19 cellular contexts compared by ENCODE assay signal in genomic region chr9:116525611-116526010, GRCh38.
DNase-seq lines count a peak whose midpoint lies in the region; ATAC-seq, FAIRE-seq and TF ChIP-seq lines count a peak whose summit lies in the region.
"Had no signal": no experiment of that assay in that cellular context is flagged by ENCODE, and none has a peak within 500 bp of the region (broad histone marks: within the 10 kb centered on the region; RNA-seq: fewer than 3 reads in every experiment).

No MANE protein-coding gene starts in this region.

- DNase-seq in hepatocyte (ENCODE audit: low spot score) (no peak), HepG2 (ENCODE audit: low spot score) (peak; percentile 25), NCI-H2107 treated with DMSO at 0.1 percent for 48 hours (lab: John Stamatoyannopoulos, UW; ENCODE audit: unreplicated experiment) (no peak), ascending aorta (ENCODE audit: low spot score in 2 of 2) (no peak)
- DNase-seq: 8988T; AML-193; Calu3; CD4-positive, alpha-beta T cell; CD8-positive, alpha-beta T cell; DMS79 treated with DMSO at 0.1 percent for 48 hours; GF-D8 had no signal

- ATAC-seq in HepG2 (peak; percentile 75), HG03460 (IDR thresholded peaks at IDR 0.05; ENCODE audit: unreplicated experiment) (no peak)
- ATAC-seq: CD8-positive, alpha-beta T cell had no signal

- H3K36me3 ChIP-seq in hepatocyte (replicated peaks; ENCODE audit: insufficient read depth, low read depth) (no peaks in the 10 kb centered on the region), HepG2 (replicated peaks in 1 of 2; ENCODE audit: control insufficient read depth in 1 of 2, insufficient read depth in 2 of 2, low read length in 2 of 2) (no peaks in the 10 kb centered on the region), ascending aorta (no peaks in the 10 kb centered on the region)
- H3K36me3 ChIP-seq: BLaER1 treated with 17β-estradiol and CSF1 and Interleukin-3, amounts not matched to agents 10 nM and 100 nM had no signal

- in situ Hi-C loops in HepG2 (cut with HindIII; ENCODE audit: extremely low pct_ligation_motif_present, low pct_unique_long_range_greater_than_20kb), result no loop called here

- no peaks in the 10 kb centered on the region for H4K20me1 ChIP-seq in hepatocyte (ENCODE audit: insufficient read depth, poor library complexity, severe bottlenecking)
- H4K20me1 ChIP-seq in HepG2 (ENCODE audit: insufficient read depth, low read length), result no peaks in the 10 kb centered on the region
- H4K20me1 ChIP-seq: BLaER1 treated with 17β-estradiol and CSF1 and Interleukin-3, amounts not matched to agents 10 nM and 100 nM had no signal

- no peaks in the 10 kb centered on the region for H3K9me2 ChIP-seq in hepatocyte (replicated peaks; ENCODE audit: insufficient read depth)

- WGBS in hepatocyte (ENCODE audit: low lambda C conversion rate, missing lambda C conversion rate), result 67% methylated on average over 1 of the region's 1 CpG
- WGBS in HepG2 (ENCODE audit: low lambda C conversion rate), result 0% methylated on average over 1 of the region's 1 CpG

- H3K4me3 ChIP-seq in hepatocyte (no peak overlapping the region), HepG2 (replicated peaks in 1 of 3; ENCODE audit: insufficient read depth in 1 of 3, low read depth in 2 of 3, low read length in 3 of 3) (no peak overlapping the region; a peak in 1 of 6 replicates), ascending aorta (no peak overlapping the region)
- H3K4me3 ChIP-seq: BLaER1 treated with 17β-estradiol and CSF1 and Interleukin-3, amounts not matched to agents 10 nM and 100 nM had no signal

- H3K4me1 ChIP-seq in hepatocyte (ENCODE audit: insufficient read depth), result no peaks in the 10 kb centered on the region
- peaks cover 30% of the 10 kb centered on the region for H3K4me1 ChIP-seq in HepG2 (ENCODE audit: insufficient read depth, low read length)
- no peaks in the 10 kb centered on the region for H3K4me1 ChIP-seq in ascending aorta
- H3K4me1 ChIP-seq: BLaER1 treated with 17β-estradiol and CSF1 and Interleukin-3, amounts not matched to agents 10 nM and 100 nM had no signal

- H3K9me3 ChIP-seq in hepatocyte (ENCODE audit: low read depth), result no peaks in the 10 kb centered on the region
- peaks cover 11% of the 10 kb centered on the region; the same call in 1 of the 2 replicates for H3K9me3 ChIP-seq in HepG2 (ENCODE audit: low read length)
- H3K9me3 ChIP-seq in ascending aorta, result peaks cover 0 to 9% of the 10 kb centered on the region in 2 donors

- H3K79me2 ChIP-seq in hepatocyte (no peaks in the 10 kb centered on the region), HepG2 (ENCODE audit: insufficient read depth, low read length) (no peaks in the 10 kb centered on the region)

- no peak for TF ChIP-seq CTCF in hepatocyte (IDR thresholded peaks at IDR 0.05; ENCODE audit: poor library complexity)
- no peak for TF ChIP-seq CTCF in HepG2 (CRISPR knock-in tag; IDR thresholded peaks at IDR 0.05)
- TF ChIP-seq CTCF in ascending aorta (IDR thresholded peaks at IDR 0.05), result no peak

- H3K27me3 ChIP-seq in hepatocyte (no peaks in the 10 kb centered on the region), HepG2 (ENCODE audit: control insufficient read depth in 1 of 2, insufficient read depth in 2 of 2, low read length in 2 of 2) (no peaks in the 10 kb centered on the region), ascending aorta (no peaks in the 10 kb centered on the region)
- H3K27me3 ChIP-seq: BLaER1 treated with 17β-estradiol and CSF1 and Interleukin-3, amounts not matched to agents 10 nM and 100 nM had no signal

- TF ChIP-seq POLR2A in HepG2 (IDR thresholded peaks at IDR 0.05; ENCODE audit: insufficient read depth in 1 of 2, low read depth in 2 of 2, low read length in 2 of 2), result no peak

- POLR2A ChIA-PET in HepG2 (lab: Yijun Ruan, JAX), result interaction anchor here (0.9 to 1.7 kb wide), 2 partner anchors 21 to 23 kb away, joined by 3 to 5 read pairs; no protein-coding TSS in a partner anchor

- H3K4me2 ChIP-seq in hepatocyte, result peak overlapping the region; percentile 18
- peak overlapping the region; percentile 56 for H3K4me2 ChIP-seq in HepG2 (ENCODE audit: low read depth, low read length)
- H3K4me2 ChIP-seq: BLaER1 treated with 17β-estradiol and CSF1 and Interleukin-3, amounts not matched to agents 10 nM and 100 nM had no signal

- H3K27ac ChIP-seq in hepatocyte, result no peak overlapping the region
- no peak overlapping the region for H3K27ac ChIP-seq in HepG2 (ENCODE audit: extremely low read length, insufficient read depth, low read length)
- no peak overlapping the region for H3K27ac ChIP-seq in ascending aorta
- H3K27ac ChIP-seq: BLaER1 treated with 17β-estradiol and CSF1 and Interleukin-3, amounts not matched to agents 10 nM and 100 nM; C4-2B had no signal

- no peak for FAIRE-seq in HepG2 (lab: Jason Lieb, UNC)
- FAIRE-seq: A204.1, D721Med, G401.6, GM12891, GM19239 had no signal

- intact Hi-C loops in HepG2 (cut with micrococcal nuclease; ENCODE audit: unreplicated experiment), result loop anchor here (2.0 kb wide), 1 partner anchor 21 kb away; no protein-coding TSS in a partner anchor
- intact Hi-C loops in ascending aorta (cut with DNase I), result no loop called here

- TF ChIP-seq RAD21 in HepG2 (CRISPR knock-in tag; IDR thresholded peaks at IDR 0.05), result no peak

- H3K9ac ChIP-seq in HepG2 (ENCODE audit: insufficient read depth, low read depth, low read length), result no peak overlapping the region
- H3K9ac ChIP-seq: BLaER1 treated with 17β-estradiol and CSF1 and Interleukin-3, amounts not matched to agents 10 nM and 100 nM had no signal

- BruUV-seq in HepG2 (replicated peaks; lab: Mats Ljungman, UMichigan), result no TSS peak

- CTCF ChIA-PET in HepG2 (lab: Yijun Ruan, JAX; ENCODE audit: low intra/inter-chr PET ratio, low total read pairs), result no interaction called here

- no peak overlapping the region for H2AFZ ChIP-seq in hepatocyte
- H2AFZ ChIP-seq in HepG2 (ENCODE audit: low read length), result no peak overlapping the region

- TF ChIP-seq EP300 in HepG2 (IDR thresholded peaks at IDR 0.05; ENCODE audit: low read depth in 2 of 2, low read length in 2 of 2) (no peak), HepG2 (CRISPR knock-in tag; IDR thresholded peaks at IDR 0.05; ENCODE audit: borderline replicate concordance) (no peak)

TF ChIP-seq in HepG2, 621 proteins besides CTCF, POLR2A, EP300 and RAD21:
- TF ChIP-seq, protein P1, sequence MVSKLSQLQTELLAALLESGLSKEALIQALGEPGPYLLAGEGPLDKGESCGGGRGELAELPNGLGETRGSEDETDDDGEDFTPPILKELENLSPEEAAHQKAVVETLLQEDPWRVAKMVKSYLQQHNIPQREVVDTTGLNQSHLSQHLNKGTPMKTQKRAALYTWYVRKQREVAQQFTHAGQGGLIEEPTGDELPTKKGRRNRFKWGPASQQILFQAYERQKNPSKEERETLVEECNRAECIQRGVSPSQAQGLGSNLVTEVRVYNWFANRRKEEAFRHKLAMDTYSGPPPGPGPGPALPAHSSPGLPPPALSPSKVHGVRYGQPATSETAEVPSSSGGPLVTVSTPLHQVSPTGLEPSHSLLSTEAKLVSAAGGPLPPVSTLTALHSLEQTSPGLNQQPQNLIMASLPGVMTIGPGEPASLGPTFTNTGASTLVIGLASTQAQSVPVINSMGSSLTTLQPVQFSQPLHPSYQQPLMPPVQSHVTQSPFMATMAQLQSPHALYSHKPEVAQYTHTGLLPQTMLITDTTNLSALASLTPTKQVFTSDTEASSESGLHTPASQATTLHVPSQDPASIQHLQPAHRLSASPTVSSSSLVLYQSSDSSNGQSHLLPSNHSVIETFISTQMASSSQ (IDR thresholded peaks at IDR 0.05; ENCODE audit: low read depth), result peak; percentile 52; the same call in 1 of the 2 replicates
- TF ChIP-seq, protein P1 (CRISPR knock-in tag; IDR thresholded peaks at IDR 0.05; ENCODE audit: borderline replicate concordance), result peak; percentile 57; the same call in 1 of the 2 replicates
- no peak for TF ChIP-seq ERF (CRISPR knock-in tag; IDR thresholded peaks at IDR 0.05)
- TF ChIP-seq ZMYM3 (CRISPR knock-in tag; IDR thresholded peaks at IDR 0.05), result no peak
- TF ChIP-seq GATAD1 (CRISPR knock-in tag; IDR thresholded peaks at IDR 0.05), result no peak
- no peak for TF ChIP-seq SETDB1 (CRISPR knock-in tag; IDR thresholded peaks at IDR 0.05; ENCODE audit: borderline replicate concordance)
- TF ChIP-seq ARID2 (CRISPR knock-in tag; IDR thresholded peaks at IDR 0.05; ENCODE audit: borderline replicate concordance), result 0 out of 2 replicates have a peak, but pooled peaks have one; percentile 24
TF ChIP-seq in HepG2: peak in this region for 2.
